In genomic region chr12:92464911-92465310, GRCh38 we compare ENCODE assay signal across 24 cellular contexts.
DNase-seq lines count a peak whose midpoint lies in the region; TF ChIP-seq lines count a peak whose summit lies in the region.
"Had no signal": no experiment of that assay in that cellular context is flagged by ENCODE, and none has a peak within 500 bp of the region (broad histone marks: within the 10 kb centered on the region; RNA-seq: fewer than 3 reads in every experiment).

No MANE protein-coding gene starts in this region.

- H3K9me3 ChIP-seq in OCI-LY3 (ENCODE audit: insufficient read depth, low read length): peaks cover 8% of the 10 kb centered on the region; the same call in 1 of the 2 replicates
- no peaks in the 10 kb centered on the region for H3K9me3 ChIP-seq in iPS-20b (ENCODE audit: insufficient read depth, low read depth, low read length)
- no peaks in the 10 kb centered on the region for H3K9me3 ChIP-seq in trophoblast cell (ENCODE audit: insufficient read depth, low read depth, low read length)
- no peaks in the 10 kb centered on the region for H3K9me3 ChIP-seq in WERI-Rb-1 (ENCODE audit: severe bottlenecking)
- H3K9me3 ChIP-seq: adrenal gland, right atrium auricular region had no signal

- TF ChIP-seq CTCF in OCI-LY3 (IDR thresholded peaks at IDR 0.05; ENCODE audit: low read depth, low read length): no peak
- TF ChIP-seq CTCF in WERI-Rb-1 (IDR thresholded peaks at IDR 0.05; ENCODE audit: low read depth, low read length): no peak

- H2BK5ac ChIP-seq in trophoblast cell (ENCODE audit: low read depth, low read length, poor library complexity): no peak overlapping the region

- H3K4ac ChIP-seq in trophoblast cell (ENCODE audit: low read depth, low read length): no peak overlapping the region

- H4K20me1 ChIP-seq in OCI-LY3 (ENCODE audit: insufficient read depth, low read length): no peaks in the 10 kb centered on the region

- peak; percentile 41 for DNase-seq in G401 (ENCODE audit: low spot score)
- peak; percentile 40 to 65 for DNase-seq in trophoblast cell
- DNase-seq in DMS79 (lab: John Stamatoyannopoulos, UW): no peak
- no peak for DNase-seq in WERI-Rb-1
- DNase-seq in COLO829 (ENCODE audit: low spot score): no peak
- DNase-seq in activated CD4-positive, CD25-positive, alpha-beta regulatory T cell (lab: John Stamatoyannopoulos, UW): no peak
- DNase-seq: activated CD8-positive, alpha-beta memory T cell treated with anti-CD3 and anti-CD28 coated beads, Interleukin-2, amount 50 U/mL, for 4 hours; activated effector memory CD4-positive, alpha-beta T cell treated with Interleukin-2 at 50 U/mL for 16 hours; adrenal gland; CD8-positive, alpha-beta T cell; dermis blood vessel endothelial cell; GM23248; KBM-7; NCI-H146; NCI-H526 treated with DMSO at 0.1 percent for 48 hours; occipital lobe; Right ventricle myocardium superior; stimulated activated CD8-positive, alpha-beta memory T cell treated with anti-CD3 and anti-CD28 coated beads, Interleukin-4, amount 100 ng/mL, for 48 hours; substantia nigra; T-cell had no signal

- H2BK12ac ChIP-seq in trophoblast cell (ENCODE audit: low read length): no peak overlapping the region

- H2AFZ ChIP-seq in OCI-LY3 (ENCODE audit: low read depth, low read length): peak overlapping the region; percentile 28; the same call in 1 of the 2 replicates
- H2AFZ ChIP-seq in trophoblast cell (ENCODE audit: insufficient read depth, low read length, poor library complexity): no peak overlapping the region
- H2AFZ ChIP-seq: GM23248 had no signal

- in situ Hi-C loops in G401 (cut with HindIII; ENCODE audit: low sequenced_read_pairs): no loop called here

- peaks cover 89% of the 10 kb centered on the region for H3K4me1 ChIP-seq in OCI-LY3 (ENCODE audit: low read length)
- H3K4me1 ChIP-seq in iPS-20b (ENCODE audit: insufficient read depth, low read length): peaks cover 40% of the 10 kb centered on the region
- H3K4me1 ChIP-seq in trophoblast cell (ENCODE audit: control insufficient read depth in 1 of 2, insufficient read depth in 2 of 2, low read length in 2 of 2): peaks cover 0 to 2% of the 10 kb centered on the region in 2 experiments

- H3K23ac ChIP-seq in trophoblast cell (ENCODE audit: low read length): no peak overlapping the region

- H3K14ac ChIP-seq in trophoblast cell (ENCODE audit: low read length): no peak overlapping the region

- peak overlapping the region; percentile 78 for H3K4me3 ChIP-seq in OCI-LY3 (ENCODE audit: low read length)
- H3K4me3 ChIP-seq in iPS-20b (ENCODE audit: low read length): no peak overlapping the region; the same call in 1 of the 2 replicates
- H3K4me3 ChIP-seq in trophoblast cell (ENCODE audit: low read depth, low read length): no peak overlapping the region
- no peak overlapping the region for H3K4me3 ChIP-seq in WERI-Rb-1 (ENCODE audit: low read depth, low read length)
- H3K4me3 ChIP-seq: adrenal gland, cardiac muscle cell, GM23248, right atrium auricular region had no signal

- H2BK120ac ChIP-seq in trophoblast cell (ENCODE audit: insufficient read depth, low read length, poor library complexity): no peak overlapping the region

- H3K27ac ChIP-seq in OCI-LY3 (ENCODE audit: low read length): peak overlapping the region; percentile 99
- peak overlapping the region; percentile 13 for H3K27ac ChIP-seq in iPS-20b (ENCODE audit: low read length)
- H3K27ac ChIP-seq in trophoblast cell (ENCODE audit: low read depth, low read length): no peak overlapping the region
- no peak overlapping the region for H3K27ac ChIP-seq in WERI-Rb-1
- H3K27ac ChIP-seq: adrenal gland, cardiac muscle cell, GM23248 had no signal

- peak overlapping the region; percentile 94 for H3K9ac ChIP-seq in OCI-LY3 (ENCODE audit: low read length)
- peak overlapping the region; percentile 36; the same call in 1 of the 2 replicates for H3K9ac ChIP-seq in iPS-20b (ENCODE audit: low read depth, low read length)
- no peak overlapping the region for H3K9ac ChIP-seq in trophoblast cell (ENCODE audit: low read length)
- H3K9ac ChIP-seq: GM23248 had no signal

- no peak overlapping the region for H3K18ac ChIP-seq in trophoblast cell (ENCODE audit: low read length)

- H4K12ac ChIP-seq in trophoblast cell (ENCODE audit: low read depth, low read length): no peak overlapping the region

- H3K27me3 ChIP-seq in OCI-LY3 (ENCODE audit: low read depth, low read length): no peaks in the 10 kb centered on the region
- no peaks in the 10 kb centered on the region for H3K27me3 ChIP-seq in iPS-20b (ENCODE audit: insufficient read depth, low read length)
- H3K27me3 ChIP-seq in trophoblast cell (ENCODE audit: insufficient read depth, low read length): no peaks in the 10 kb centered on the region
- H3K27me3 ChIP-seq in WERI-Rb-1 (ENCODE audit: insufficient read depth, low read depth, severe bottlenecking): no peaks in the 10 kb centered on the region
- H3K27me3 ChIP-seq: adrenal gland, cardiac muscle cell, right atrium auricular region had no signal

- WGBS in trophoblast cell (ENCODE audit: extremely low coverage, insufficient coverage, insufficient read length): no CpG with 5 or more reads among the region's 3 CpGs

- H4K8ac ChIP-seq in trophoblast cell (ENCODE audit: low read depth, low read length): no peak overlapping the region

- H3K79me2 ChIP-seq in OCI-LY3 (ENCODE audit: low read length): no peaks in the 10 kb centered on the region
- H3K79me2 ChIP-seq in trophoblast cell (ENCODE audit: control insufficient read depth, insufficient read depth, low read length, poor library complexity): no peaks in the 10 kb centered on the region

- H3K79me1 ChIP-seq in trophoblast cell (ENCODE audit: low read length): no peaks in the 10 kb centered on the region

- peak overlapping the region; percentile 99 for H3K4me2 ChIP-seq in OCI-LY3 (ENCODE audit: low read length)
- H3K4me2 ChIP-seq in trophoblast cell (ENCODE audit: low read length): no peak overlapping the region

- H4K91ac ChIP-seq in trophoblast cell (ENCODE audit: low read depth, low read length): no peak overlapping the region

- H3K36me3 ChIP-seq in OCI-LY3 (replicated peaks; ENCODE audit: low read depth, low read length) (no peaks in the 10 kb centered on the region), iPS-20b (ENCODE audit: insufficient read depth, low read depth, low read length) (no peaks in the 10 kb centered on the region), trophoblast cell (ENCODE audit: control insufficient read depth in 1 of 2, insufficient read depth in 2 of 2, low read length in 2 of 2) (no peaks in the 10 kb centered on the region), WERI-Rb-1 (no peaks in the 10 kb centered on the region)
- H3K36me3 ChIP-seq: adrenal gland, cardiac muscle cell, right atrium auricular region had no signal

- no peak overlapping the region for H2AK5ac ChIP-seq in trophoblast cell (ENCODE audit: low read length)

Comparison
In these comparisons a context has a peak if more than half of its experiments do, and no peak if none do; other contexts are left out.
1. DNase-seq: peak in G401 (single experiment) and trophoblast cell (2 of 2); none in DMS79 (single experiment), WERI-Rb-1 (single experiment), COLO829 (single experiment) and activated CD4-positive, CD25-positive, alpha-beta regulatory T cell (0 of 4).
2. H3K27ac ChIP-seq: peak in OCI-LY3 (single experiment) and iPS-20b (single experiment); none in trophoblast cell (single experiment) and WERI-Rb-1 (single experiment).